Comparison of ENCODE assay signal across 9 cellular contexts in genomic region chr1:108692724-108693655, GRCh38. TPM values are rescaled to one million over a fixed set of nuclear protein-coding genes. Genes with fewer than 3 reads are reported as not detected.
DNase-seq lines count a peak whose midpoint lies in the region; ATAC-seq, FAIRE-seq and TF ChIP-seq lines count a peak whose summit lies in the region.
"Had no signal": no experiment of that assay in that cellular context is flagged by ENCODE, and none has a peak within 500 bp of the region (broad histone marks: within the 10 kb centered on the region; RNA-seq: fewer than 3 reads in every experiment).

No MANE protein-coding gene starts in this region.

- no peaks in the 10 kb centered on the region for H3K27me3 ChIP-seq in BLaER1 treated with 17β-estradiol and CSF1 and Interleukin-3, amounts not matched to agents 10 nM and 100 nM
- no peaks in the 10 kb centered on the region for H3K27me3 ChIP-seq in endothelial cell of umbilical vein (ENCODE audit: control insufficient read depth in 2 of 2, insufficient read depth in 2 of 2, low read length in 2 of 2)
- H3K27me3 ChIP-seq in muscle layer of colon (ENCODE audit: control insufficient read depth in 1 of 2, insufficient read depth in 2 of 2, low read length in 2 of 2): no peaks in the 10 kb centered on the region

- POLR2A ChIA-PET in endothelial cell of umbilical vein (lab: Charles Lee): interaction anchor here (0.7 to 1.5 kb wide), 7 partner anchors 9 to 407 kb away, joined by 3 to 11 read pairs (median 4); no protein-coding TSS in a partner anchor

- H3K9ac ChIP-seq in BLaER1 treated with 17β-estradiol and CSF1 and Interleukin-3, amounts not matched to agents 10 nM and 100 nM: peak overlapping the region; percentile 90 to 97 (median 96)
- peak overlapping the region; percentile 94 for H3K9ac ChIP-seq in endothelial cell of umbilical vein (replicated peaks; ENCODE audit: extremely low read depth, insufficient read depth, low read length)
- peak overlapping the region; percentile 75 for H3K9ac ChIP-seq in muscle layer of colon (ENCODE audit: low read length)

- peaks cover 53% of the 10 kb centered on the region for H3K79me2 ChIP-seq in endothelial cell of umbilical vein (ENCODE audit: control insufficient read depth, insufficient read depth, low read length)

- H3K36me3 ChIP-seq in BLaER1 treated with 17β-estradiol and CSF1 and Interleukin-3, amounts not matched to agents 10 nM and 100 nM: peaks cover 24 to 34% (median 28%) of the 10 kb centered on the region in 11 experiments
- H3K36me3 ChIP-seq in endothelial cell of umbilical vein (ENCODE audit: control insufficient read depth in 2 of 2, extremely low read depth in 1 of 2, insufficient read depth in 2 of 2, low read length in 2 of 2) (peaks cover 3 to 25% of the 10 kb centered on the region in 2 experiments), muscle layer of colon (ENCODE audit: insufficient read depth, low read length) (peaks cover 25% of the 10 kb centered on the region)

- BruUV-seq in endothelial cell of umbilical vein (replicated peaks; lab: Mats Ljungman, UMichigan): no TSS peak

- H3K9me3 ChIP-seq in BLaER1 treated with 17β-estradiol and CSF1 and Interleukin-3, amounts not matched to agents 10 nM and 100 nM (replicated peaks in 1 of 11): no peaks in the 10 kb centered on the region
- H3K9me3 ChIP-seq in endothelial cell of umbilical vein (replicated peaks; ENCODE audit: control insufficient read depth, insufficient read depth, low read length) (no peaks in the 10 kb centered on the region), muscle layer of colon (ENCODE audit: low read length) (no peaks in the 10 kb centered on the region)

- FAIRE-seq in GM19239 (lab: Jason Lieb, UNC) (peak; percentile 65), endothelial cell of umbilical vein (lab: Jason Lieb, UNC) (peak; percentile 62)
- FAIRE-seq: colon had no signal

- peak overlapping the region; percentile 96 for H2AFZ ChIP-seq in endothelial cell of umbilical vein (ENCODE audit: low read depth, low read length)

- CTCF ChIA-PET in endothelial cell of umbilical vein (lab: Charles Lee): interaction anchor here (0.7 to 1.8 kb wide), 12 partner anchors 12 to 420 kb away, joined by 3 to 13 read pairs (median 5); partner anchors contain the start of genes EEIG2, HENMT1 and STXBP3

- DNase-seq in GM19239 (ENCODE audit: insufficient read length, low spot score) (peak; percentile 44), NCI-H774 (lab: John Stamatoyannopoulos, UW) (peak; percentile 9), endothelial cell of umbilical vein (ENCODE audit: low read depth, low spot score) (peak; percentile 31)
- peak; percentile 69 for DNase-seq in activated CD8-positive, alpha-beta memory T cell treated with anti-CD3 and anti-CD28 coated beads, Interleukin-2, amount 50 U/mL, for 4 hours
- peak in 5 of 6 experiments; percentile 78 to 97 (median 92) for DNase-seq in stimulated activated naive CD4-positive, alpha-beta T cell (lab: John Stamatoyannopoulos, UW)

- dilution Hi-C loops in endothelial cell of umbilical vein (cut with MboI; ENCODE audit: extremely low pct_ligation_motif_present, low sequenced_read_pairs): no loop called here

- intact Hi-C loops in endothelial cell of umbilical vein (cut with micrococcal nuclease): loop anchor here (1.0 to 5.0 kb wide), 10 partner anchors 12 to 493 kb away; partner anchors contain the start of genes GPSM2, HENMT1 and SLC25A24

- peak overlapping the region; percentile 79 to 95 (median 87) for H3K4me2 ChIP-seq in BLaER1 treated with 17β-estradiol and CSF1 and Interleukin-3, amounts not matched to agents 10 nM and 100 nM
- peak overlapping the region; percentile 99 for H3K4me2 ChIP-seq in endothelial cell of umbilical vein (ENCODE audit: insufficient read depth, low read length)

- ATAC-seq in HG03439 (IDR thresholded peaks at IDR 0.05; ENCODE audit: unreplicated experiment): peak; percentile 49

- peak in 1 of 2 donors; percentile 19 for TF ChIP-seq CTCF in endothelial cell of umbilical vein (IDR thresholded peaks at IDR 0.05; ENCODE audit: extremely low read depth in 1 of 2, insufficient read depth in 1 of 2, low read depth in 1 of 2, low read length in 2 of 2)

- peak overlapping the region; percentile 92 to 99 (median 97) for H3K27ac ChIP-seq in BLaER1 treated with 17β-estradiol and CSF1 and Interleukin-3, amounts not matched to agents 10 nM and 100 nM
- peak overlapping the region; percentile 94 for H3K27ac ChIP-seq in endothelial cell of umbilical vein (ENCODE audit: insufficient read depth, low read depth, low read length)
- peak overlapping the region; percentile 90 for H3K27ac ChIP-seq in muscle layer of colon (ENCODE audit: low read depth, low read length)

- no peaks in the 10 kb centered on the region for H3K9me1 ChIP-seq in endothelial cell of umbilical vein (replicated peaks; ENCODE audit: control insufficient read depth, extremely low read depth, insufficient read depth, low read length)

- H3K4me3 ChIP-seq in BLaER1 treated with 17β-estradiol and CSF1 and Interleukin-3, amounts not matched to agents 10 nM and 100 nM: peak overlapping the region; percentile 85 to 96 (median 90)
- H3K4me3 ChIP-seq in endothelial cell of umbilical vein (replicated peaks in 1 of 3; ENCODE audit: insufficient read depth in 1 of 3, low read depth in 1 of 3, low read length in 3 of 3) (peak overlapping the region; percentile 83 to 94 (median 89)), muscle layer of colon (ENCODE audit: low read depth in 1 of 2, low read length in 2 of 2) (peak overlapping the region; percentile 67 to 97)

- TF ChIP-seq POLR2A in endothelial cell of umbilical vein (IDR thresholded peaks at IDR 0.05; ENCODE audit: low read depth, low read length): no peak

- H4K20me1 ChIP-seq in BLaER1 treated with 17β-estradiol and CSF1 and Interleukin-3, amounts not matched to agents 10 nM and 100 nM: peaks cover 28 to 53% (median 50%) of the 10 kb centered on the region in 11 experiments; a peak in 20 of 22 replicates
- peaks cover 4% of the 10 kb centered on the region for H4K20me1 ChIP-seq in endothelial cell of umbilical vein (replicated peaks; ENCODE audit: control insufficient read depth, extremely low read depth, insufficient read depth, low read length)

- H3K4me1 ChIP-seq in BLaER1 treated with 17β-estradiol and CSF1 and Interleukin-3, amounts not matched to agents 10 nM and 100 nM: peaks cover 14 to 43% (median 31%) of the 10 kb centered on the region in 10 experiments; a peak in 19 of 20 replicates
- H3K4me1 ChIP-seq in endothelial cell of umbilical vein (ENCODE audit: control insufficient read depth, extremely low read depth, insufficient read depth, low read length) (peaks cover 23% of the 10 kb centered on the region), muscle layer of colon (ENCODE audit: insufficient read depth, low read length) (peaks cover 23% of the 10 kb centered on the region)

TF ChIP-seq in endothelial cell of umbilical vein, 7 proteins besides CTCF, POLR2A, EP300 and RAD21:
- TF ChIP-seq POLR2AphosphoS5 (IDR thresholded peaks at IDR 0.05; ENCODE audit: insufficient read depth, low read depth, low read length): no peak

RNA-seq across cellular contexts. Expression of gene PRPF38B, which starts 0.9 kb away (rescaled TPM):
- 40.5 and 46.6 TPM in 2 replicates for total RNA-seq in endothelial cell of umbilical vein
- 15.2 and 19.3 TPM in 2 replicates for polyA plus RNA-seq in endothelial cell of umbilical vein
- 9.8 and 13.9 TPM in 2 replicates for polyA plus RNA-seq in endothelial cell of umbilical vein (2011; cell fraction: cytosol; rRNA removed)
- polyA plus RNA-seq in endothelial cell of umbilical vein (2011; cell fraction: nucleus; rRNA removed): 64.8 and 104 TPM in 2 replicates
- polyA plus RNA-seq in endothelial cell of umbilical vein (2012): 24.5 and 31.4 TPM in 2 replicates
- 34.3 and 37.9 TPM in 2 replicates for polyA minus RNA-seq in endothelial cell of umbilical vein
- 18.5 TPM for polyA minus RNA-seq in endothelial cell of umbilical vein (2011; cell fraction: cytosol; rRNA and poly(A)+ RNA removed)
- 85.6 and 94.1 TPM in 2 replicates for polyA minus RNA-seq in endothelial cell of umbilical vein (2011; cell fraction: nucleus; rRNA and poly(A)+ RNA removed)

RNA-seq across cellular contexts. Expression of gene FNDC7, which starts 19.7 kb away (rescaled TPM):
- not detected in 2 replicates for total RNA-seq in endothelial cell of umbilical vein
- not detected in 2 replicates for polyA plus RNA-seq in endothelial cell of umbilical vein
- not detected in 2 replicates for polyA plus RNA-seq in endothelial cell of umbilical vein (2011; cell fraction: cytosol; rRNA removed)
- 0.05 and 0.10 TPM in 2 replicates for polyA plus RNA-seq in endothelial cell of umbilical vein (2011; cell fraction: nucleus; rRNA removed)
- not detected in 2 replicates for polyA plus RNA-seq in endothelial cell of umbilical vein (2012)
- polyA minus RNA-seq in endothelial cell of umbilical vein: 0.49 TPM in 1 of 2 replicates, not detected in the other
- polyA minus RNA-seq in endothelial cell of umbilical vein (2011; cell fraction: cytosol; rRNA and poly(A)+ RNA removed): 0.31 TPM
- 0.29 TPM in 1 of 2 replicates, not detected in the other for polyA minus RNA-seq in endothelial cell of umbilical vein (2011; cell fraction: nucleus; rRNA and poly(A)+ RNA removed)

RNA-seq across cellular contexts. Expression of gene HENMT1, which starts 32.1 kb away (rescaled TPM):
- 3.8 and 4.4 TPM in 2 replicates for total RNA-seq in endothelial cell of umbilical vein
- polyA plus RNA-seq in endothelial cell of umbilical vein: 3.2 and 4.5 TPM in 2 replicates
- polyA plus RNA-seq in endothelial cell of umbilical vein (2011; cell fraction: cytosol; rRNA removed): 4.4 and 4.6 TPM in 2 replicates
- 3.9 and 4.4 TPM in 2 replicates for polyA plus RNA-seq in endothelial cell of umbilical vein (2011; cell fraction: nucleus; rRNA removed)
- polyA plus RNA-seq in endothelial cell of umbilical vein (2012): 2.9 and 5.1 TPM in 2 replicates
- polyA minus RNA-seq in endothelial cell of umbilical vein: 1.6 and 2.2 TPM in 2 replicates
- 9.4 TPM for polyA minus RNA-seq in endothelial cell of umbilical vein (2011; cell fraction: cytosol; rRNA and poly(A)+ RNA removed)
- polyA minus RNA-seq in endothelial cell of umbilical vein (2011; cell fraction: nucleus; rRNA and poly(A)+ RNA removed): 0.91 and 1.1 TPM in 2 replicates

RNA-seq across cellular contexts. Expression of gene STXBP3, which starts 53.5 kb away (rescaled TPM):
- 37.2 and 44.1 TPM in 2 replicates for total RNA-seq in endothelial cell of umbilical vein
- 4.8 and 9.4 TPM in 2 replicates for polyA plus RNA-seq in endothelial cell of umbilical vein
- polyA plus RNA-seq in endothelial cell of umbilical vein (2011; cell fraction: cytosol; rRNA removed): 13.5 and 14.9 TPM in 2 replicates
- 28.4 and 50.2 TPM in 2 replicates for polyA plus RNA-seq in endothelial cell of umbilical vein (2011; cell fraction: nucleus; rRNA removed)
- polyA plus RNA-seq in endothelial cell of umbilical vein (2012): 33.0 and 37.5 TPM in 2 replicates
- polyA minus RNA-seq in endothelial cell of umbilical vein: 8.0 and 11.6 TPM in 2 replicates
- 11.7 TPM for polyA minus RNA-seq in endothelial cell of umbilical vein (2011; cell fraction: cytosol; rRNA and poly(A)+ RNA removed)
- 24.4 and 38.1 TPM in 2 replicates for polyA minus RNA-seq in endothelial cell of umbilical vein (2011; cell fraction: nucleus; rRNA and poly(A)+ RNA removed)

Comparison
In these comparisons a context has a peak if more than half of its experiments do, and no peak if none do; other contexts are left out.
1. Peak in every context shown above with its lines: DNase-seq, ATAC-seq, H3K4me3 ChIP-seq and H3K27ac ChIP-seq.
2. DNase-seq: peak in every context shown above with its lines; median percentile 92 in stimulated activated naive CD4-positive, alpha-beta T cell; 69 in activated CD8-positive, alpha-beta memory T cell treated with anti-CD3 and anti-CD28 coated beads, Interleukin-2, amount 50 U/mL, for 4 hours; 44 in GM19239; 31 in endothelial cell of umbilical vein; 9 in NCI-H774.